Comparison of ENCODE assay signal across 12 cellular contexts in genomic region chr3:69236808-69237707, GRCh38.
DNase-seq lines count a peak whose midpoint lies in the region; ATAC-seq, FAIRE-seq and TF ChIP-seq lines count a peak whose summit lies in the region.
"Had no signal": no experiment of that assay in that cellular context is flagged by ENCODE, and none has a peak within 500 bp of the region (broad histone marks: within the 10 kb centered on the region; RNA-seq: fewer than 3 reads in every experiment).

No MANE protein-coding gene starts in this region.

- no peak for FAIRE-seq in bronchial epithelial cell (lab: Jason Lieb, UNC)

- H3K27ac ChIP-seq in suprapubic skin, result peak overlapping the region; percentile 10
- H3K27ac ChIP-seq: BLaER1 treated with 17β-estradiol and CSF1 and Interleukin-3, amounts not matched to agents 10 nM and 100 nM had no signal

- CTCF ChIA-PET in activated naive CD4-positive, alpha-beta T cell treated with anti-CD3 and anti-CD28 coated beads, Interleukin-2, amount 10 ng/mL, durations not matched to agents 7 days and 5 days (lab: Charles Lee), result interaction anchor here (0.6 to 2.3 kb wide), 12 partner anchors 16 to 172 kb away, joined by 3 to 19 read pairs (median 4); partner anchors contain the start of gene LMOD3

- no peaks in the 10 kb centered on the region for H3K9me3 ChIP-seq in suprapubic skin
- H3K9me3 ChIP-seq: BLaER1 treated with 17β-estradiol and CSF1 and Interleukin-3, amounts not matched to agents 10 nM and 100 nM had no signal

- TF ChIP-seq CTCF in bronchial epithelial cell (IDR thresholded peaks at IDR 0.05; ENCODE audit: insufficient read depth, low read length, severe bottlenecking), result no peak
- TF ChIP-seq CTCF in suprapubic skin (IDR thresholded peaks at IDR 0.05), result no peak

- peaks cover 20% of the 10 kb centered on the region for H3K4me1 Mint-ChIP-seq in activated naive CD4-positive, alpha-beta T cell treated with anti-CD3 and anti-CD28 coated beads, Interleukin-2, amount 10 ng/mL, durations not matched to agents 7 days and 5 days
- H3K4me1 Mint-ChIP-seq: activated B cell treated with CpG ODN at 0.5 μM for 24 hours had no signal

- H3K4me3 ChIP-seq in bronchial epithelial cell (ENCODE audit: low read depth, low read length) (no peak overlapping the region), suprapubic skin (peak overlapping the region; percentile 7)
- H3K4me3 ChIP-seq: BLaER1 treated with 17β-estradiol and CSF1 and Interleukin-3, amounts not matched to agents 10 nM and 100 nM had no signal

- DNase-seq in activated naive CD4-positive, alpha-beta T cell treated with anti-CD3 and anti-CD28 coated beads, Interleukin-2, amount 10 ng/mL, durations not matched to agents 7 days and 5 days, result no peak
- no peak for DNase-seq in activated naive CD4-positive, alpha-beta T cell treated with anti-CD3 and anti-CD28 coated beads, Interleukin-2, amount 50 U/mL, for 16 hours
- DNase-seq in bronchial epithelial cell (ENCODE audit: low read depth) (peak; percentile 18), left kidney (ENCODE audit: low read depth, low spot score) (peak; percentile 33), suprapubic skin (ENCODE audit: low spot score in 2 of 2) (no peak), amygdala (lab: John Stamatoyannopoulos, UW) (no peak)
- DNase-seq: activated B cell treated with CpG ODN at 0.5 μM for 24 hours, NCI-H2029 had no signal

- no peaks in the 10 kb centered on the region for H3K27me3 ChIP-seq in bronchial epithelial cell (ENCODE audit: control insufficient read depth, insufficient read depth, low read length)
- H3K27me3 ChIP-seq in suprapubic skin, result no peaks in the 10 kb centered on the region
- H3K27me3 ChIP-seq: BLaER1 treated with 17β-estradiol and CSF1 and Interleukin-3, amounts not matched to agents 10 nM and 100 nM had no signal

- no peaks in the 10 kb centered on the region for H3K9me3 Mint-ChIP-seq in activated naive CD4-positive, alpha-beta T cell treated with anti-CD3 and anti-CD28 coated beads, Interleukin-2, amount 10 ng/mL, durations not matched to agents 7 days and 5 days
- H3K9me3 Mint-ChIP-seq: activated B cell treated with CpG ODN at 0.5 μM for 24 hours, neural crest cell had no signal

- no peak overlapping the region for H3K27ac Mint-ChIP-seq in activated naive CD4-positive, alpha-beta T cell treated with anti-CD3 and anti-CD28 coated beads, Interleukin-2, amount 10 ng/mL, durations not matched to agents 7 days and 5 days
- H3K27ac Mint-ChIP-seq: activated B cell treated with CpG ODN at 0.5 μM for 24 hours had no signal

- H3K27me3 Mint-ChIP-seq in activated naive CD4-positive, alpha-beta T cell treated with anti-CD3 and anti-CD28 coated beads, Interleukin-2, amount 10 ng/mL, durations not matched to agents 7 days and 5 days, result no peaks in the 10 kb centered on the region
- H3K27me3 Mint-ChIP-seq: activated B cell treated with CpG ODN at 0.5 μM for 24 hours had no signal

- no peaks in the 10 kb centered on the region for H3K36me3 Mint-ChIP-seq in activated naive CD4-positive, alpha-beta T cell treated with anti-CD3 and anti-CD28 coated beads, Interleukin-2, amount 10 ng/mL, durations not matched to agents 7 days and 5 days

- ATAC-seq in HG03354 (IDR thresholded peaks at IDR 0.05; ENCODE audit: poor library complexity, severe bottlenecking, unreplicated experiment), result no peak
- no peak for ATAC-seq in GM21390 (IDR thresholded peaks at IDR 0.05; ENCODE audit: unreplicated experiment)

- H3K4me1 ChIP-seq in suprapubic skin, result peaks cover 8% of the 10 kb centered on the region
- H3K4me1 ChIP-seq: BLaER1 treated with 17β-estradiol and CSF1 and Interleukin-3, amounts not matched to agents 10 nM and 100 nM had no signal

- H3K4me3 Mint-ChIP-seq in activated naive CD4-positive, alpha-beta T cell treated with anti-CD3 and anti-CD28 coated beads, Interleukin-2, amount 10 ng/mL, durations not matched to agents 7 days and 5 days, result peak overlapping the region; percentile 35
- H3K4me3 Mint-ChIP-seq: activated B cell treated with CpG ODN at 0.5 μM for 24 hours, neural crest cell had no signal

- no peak for TF ChIP-seq POLR2A in suprapubic skin (IDR thresholded peaks at IDR 0.05)

- WGBS in suprapubic skin, result 59% methylated on average over 8 of the region's 8 CpGs

- TF ChIP-seq EP300 in suprapubic skin (IDR thresholded peaks at IDR 0.05), result no peak

- H3K36me3 ChIP-seq in bronchial epithelial cell (ENCODE audit: control insufficient read depth, insufficient read depth, low read length), result peaks cover 2% of the 10 kb centered on the region
- no peaks in the 10 kb centered on the region for H3K36me3 ChIP-seq in suprapubic skin

Comparison
In these comparisons a context has a peak if more than half of its experiments do, and no peak if none do; other contexts are left out.
1. DNase-seq: peak in bronchial epithelial cell (single experiment) and left kidney (single experiment); none in activated naive CD4-positive, alpha-beta T cell treated with anti-CD3 and anti-CD28 coated beads, Interleukin-2, amount 10 ng/mL, durations not matched to agents 7 days and 5 days (single experiment), activated naive CD4-positive, alpha-beta T cell treated with anti-CD3 and anti-CD28 coated beads, Interleukin-2, amount 50 U/mL, for 16 hours (single experiment), suprapubic skin (0 of 2) and amygdala (0 of 56).